ENCODE assay signal across 1 cellular context in the genomic region with DNA sequence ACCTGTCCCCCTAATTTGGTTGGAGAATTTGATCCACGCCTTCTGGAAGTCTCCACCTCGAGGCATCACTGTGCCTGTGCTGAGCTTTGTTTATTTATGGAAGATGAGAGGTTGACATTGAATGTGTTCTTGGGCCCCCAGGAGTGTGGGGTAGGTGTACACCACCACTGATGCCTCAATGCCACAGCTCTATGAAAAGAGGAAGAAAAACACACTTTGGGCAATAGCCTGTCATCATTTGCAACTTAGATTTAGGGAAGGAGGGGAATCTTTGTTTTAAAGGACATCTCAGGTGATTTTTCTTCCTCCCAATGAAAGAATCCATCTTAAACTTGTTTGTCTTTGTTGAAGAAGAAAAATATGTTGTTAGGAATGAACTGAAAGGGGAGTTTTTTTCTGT.
TF ChIP-seq lines count a peak whose summit lies in the region.

No MANE protein-coding gene starts in this region.

TF ChIP-seq in GM12878, 131 proteins besides CTCF, POLR2A, EP300 and RAD21:
- TF ChIP-seq ZNF687 (IDR thresholded peaks at IDR 0.05) (no peak), MEF2A (IDR thresholded peaks at IDR 0.05; ENCODE audit: insufficient read depth, low read depth, low read length) (no peak), DPF2 (IDR thresholded peaks at IDR 0.05) (no peak), TBL1XR1 (IDR thresholded peaks at IDR 0.05; ENCODE audit: low read depth, low read length) (no peak), NR2C1 (IDR thresholded peaks at IDR 0.05) (no peak), MYB (IDR thresholded peaks at IDR 0.05; ENCODE audit: borderline replicate concordance, low read depth, low read length) (no peak), CREM (IDR thresholded peaks at IDR 0.05; ENCODE audit: low read depth) (no peak), RFX5 (IDR thresholded peaks at IDR 0.05; ENCODE audit: low read depth, low read length) (no peak), RUNX3 (IDR thresholded peaks at IDR 0.05; ENCODE audit: low read length) (no peak), WRNIP1 (IDR thresholded peaks at IDR 0.05; ENCODE audit: borderline replicate concordance, low read depth, low read length) (no peak), SIN3A (IDR thresholded peaks at IDR 0.05; ENCODE audit: low read depth, low read length) (no peak)
